ENCODE assay signal across 13 cellular contexts in the genomic region with DNA sequence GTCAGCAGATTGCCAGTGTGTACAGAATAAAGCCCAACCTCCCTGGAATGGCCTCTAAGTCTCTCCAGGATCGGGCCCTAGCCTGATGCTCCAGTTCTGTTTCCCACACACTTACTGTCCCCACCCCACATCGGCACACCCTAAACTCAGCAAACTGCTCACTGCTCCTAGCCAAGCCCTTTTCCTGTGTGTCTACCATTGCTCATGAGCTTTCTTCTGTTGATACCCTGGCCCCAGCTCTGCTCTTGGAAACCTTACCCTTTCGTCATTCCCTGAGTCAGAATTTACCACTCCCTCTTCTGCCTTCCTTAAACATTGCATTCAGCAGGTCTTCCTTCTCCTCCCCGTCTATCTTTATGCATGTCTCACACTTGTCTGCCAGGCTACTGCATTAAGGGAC.
A peak's percentile ranks its signal among the peaks of the same experiment; 100 is the strongest.
DNase-seq lines count a peak whose midpoint lies in the region; ATAC-seq, FAIRE-seq and TF ChIP-seq lines count a peak whose summit lies in the region.
"Had no signal": no experiment of that assay in that cellular context is flagged by ENCODE, and none has a peak within 500 bp of the region (broad histone marks: within the 10 kb centered on the region; RNA-seq: fewer than 3 reads in every experiment).

No MANE protein-coding gene starts in this region.

- H3K9me3 ChIP-seq in left ventricle myocardium inferior (replicated peaks): no peaks in the 10 kb centered on the region
- no peaks in the 10 kb centered on the region for H3K9me3 ChIP-seq in astrocyte (ENCODE audit: insufficient read depth, low read depth, low read length)
- H3K9me3 ChIP-seq: transverse colon had no signal

- H3K4me3 ChIP-seq in left ventricle myocardium inferior (no peak overlapping the region), astrocyte (ENCODE audit: insufficient read depth, low read depth, low read length) (no peak overlapping the region)
- H3K4me3 ChIP-seq: transverse colon had no signal

- peak overlapping the region; percentile 22 for H3K27ac ChIP-seq in left ventricle myocardium inferior (replicated peaks)
- H3K27ac ChIP-seq in astrocyte (ENCODE audit: low read depth, low read length): peak overlapping the region; percentile 99
- H3K27ac ChIP-seq: transverse colon had no signal

- H3K9ac ChIP-seq in astrocyte (ENCODE audit: low read length): peak overlapping the region; percentile 66

- in situ Hi-C loops in GM13976 (cut with MboI; ENCODE audit: low sequenced_read_pairs, unreplicated experiment): no loop called here

- no peak for TF ChIP-seq CTCF in left ventricle myocardium inferior (IDR thresholded peaks at IDR 0.05; ENCODE audit: borderline replicate concordance)
- no peak for TF ChIP-seq CTCF in astrocyte (IDR thresholded peaks at IDR 0.05; ENCODE audit: insufficient read depth, low read depth, low read length)
- no peak for TF ChIP-seq CTCF in GM13976 (IDR thresholded peaks at IDR 0.05; ENCODE audit: borderline replicate concordance, control extremely low read depth, extremely low read depth, insufficient read depth, missing control alignments)

- H3K79me2 ChIP-seq in astrocyte (ENCODE audit: insufficient read depth, low read length): no peaks in the 10 kb centered on the region

- intact Hi-C loops in left ventricle myocardium inferior (cut with micrococcal nuclease) (no loop called here), Right ventricle myocardium superior (cut with DNase I) (no loop called here)

- H3K4me1 Mint-ChIP-seq in astrocyte (ENCODE audit: low read depth, unreplicated experiment): peaks cover 40% of the 10 kb centered on the region

- H3K36me3 ChIP-seq in left ventricle myocardium inferior: no peaks in the 10 kb centered on the region
- no peaks in the 10 kb centered on the region for H3K36me3 ChIP-seq in astrocyte (ENCODE audit: insufficient read depth, low read length)
- H3K36me3 ChIP-seq: transverse colon had no signal

- H4K20me1 ChIP-seq in astrocyte (ENCODE audit: insufficient read depth, low read length): no peaks in the 10 kb centered on the region

- FAIRE-seq in astrocyte (lab: Jason Lieb, UNC): peak; percentile 92
- FAIRE-seq: HepG2 had no signal

- no peaks in the 10 kb centered on the region for H3K27me3 Mint-ChIP-seq in astrocyte (ENCODE audit: low read depth, unreplicated experiment)

- H3K4me2 ChIP-seq in astrocyte (ENCODE audit: low read length): peak overlapping the region; percentile 47

- ATAC-seq in Right ventricle myocardium superior (ENCODE audit: poor library complexity) (no peak), HG02798 (IDR thresholded peaks at IDR 0.05; ENCODE audit: poor library complexity, unreplicated experiment) (no peak), HG02885 (IDR thresholded peaks at IDR 0.05; ENCODE audit: poor library complexity, unreplicated experiment) (no peak)
- ATAC-seq: HepG2 had no signal

- peak overlapping the region; percentile 41 for H3K27ac Mint-ChIP-seq in astrocyte (ENCODE audit: unreplicated experiment)
- H3K27ac Mint-ChIP-seq: T-helper 1 cell treated with Interleukin-12 subunit alpha and Interleukin-12 subunit beta and Interleukin-4 antibody, amounts not matched to agents 30 μg/mL and 1 μg/mL, for 36 hours had no signal

- H2AFZ ChIP-seq in astrocyte (ENCODE audit: low read depth, low read length): peak overlapping the region; percentile 73

- H3K36me3 Mint-ChIP-seq in astrocyte (ENCODE audit: low read depth, unreplicated experiment): no peaks in the 10 kb centered on the region

- H3K4me1 ChIP-seq in left ventricle myocardium inferior: peaks cover 54% of the 10 kb centered on the region
- H3K4me1 ChIP-seq in astrocyte (ENCODE audit: insufficient read depth, low read length): peaks cover 44% of the 10 kb centered on the region

- DNase-seq in left ventricle myocardium inferior (no peak), Right ventricle myocardium superior (no peak), astrocyte (ENCODE audit: low read depth) (peak; percentile 82), glomerular visceral epithelial cell (ENCODE audit: extremely low spot score) (peak; percentile 85), GM13976 (ENCODE audit: low spot score) (no peak)
- DNase-seq in activated CD8-positive, alpha-beta memory T cell treated with anti-CD3 and anti-CD28 coated beads, Interleukin-2, amount 50 U/mL, for 48 hours: no peak
- DNase-seq: NCI-H526 treated with DMSO at 0.1 percent for 48 hours; stimulated activated CD4-positive, alpha-beta T cell treated with anti-CD3 and anti-CD28 coated beads, Interleukin-4, amount 100 ng/mL, for 1 hour; transverse colon had no signal

- H3K27me3 ChIP-seq in left ventricle myocardium inferior (ENCODE audit: low read depth) (no peaks in the 10 kb centered on the region), astrocyte (ENCODE audit: insufficient read depth, low read length) (no peaks in the 10 kb centered on the region)
- H3K27me3 ChIP-seq: transverse colon had no signal

- peak overlapping the region; percentile 18 for H3K4me3 Mint-ChIP-seq in astrocyte (ENCODE audit: unreplicated experiment)
- H3K4me3 Mint-ChIP-seq: T-helper 1 cell treated with Interleukin-12 subunit alpha and Interleukin-12 subunit beta and Interleukin-4 antibody, amounts not matched to agents 30 μg/mL and 1 μg/mL, for 36 hours had no signal

- no peaks in the 10 kb centered on the region for H3K9me3 Mint-ChIP-seq in astrocyte (ENCODE audit: unreplicated experiment)
- H3K9me3 Mint-ChIP-seq: T-helper 1 cell treated with Interleukin-12 subunit alpha and Interleukin-12 subunit beta and Interleukin-4 antibody, amounts not matched to agents 30 μg/mL and 1 μg/mL, for 36 hours had no signal

Comparison
In these comparisons a context has a peak if more than half of its experiments do, and no peak if none do; other contexts are left out.
1. DNase-seq: peak in astrocyte (single experiment) and glomerular visceral epithelial cell (single experiment); none in left ventricle myocardium inferior (single experiment), Right ventricle myocardium superior (single experiment), GM13976 (single experiment) and activated CD8-positive, alpha-beta memory T cell treated with anti-CD3 and anti-CD28 coated beads, Interleukin-2, amount 50 U/mL, for 48 hours (single experiment).